In genomic region chr5:74290634-74291033, GRCh38 we compare ENCODE assay signal across 23 cellular contexts.
DNase-seq lines count a peak whose midpoint lies in the region; ATAC-seq and TF ChIP-seq lines count a peak whose summit lies in the region.
"Had no signal": no experiment of that assay in that cellular context is flagged by ENCODE, and none has a peak within 500 bp of the region (broad histone marks: within the 10 kb centered on the region; RNA-seq: fewer than 3 reads in every experiment).

No MANE protein-coding gene starts in this region.

- H3K27ac ChIP-seq in left ventricle myocardium inferior (replicated peaks), result no peak overlapping the region
- H3K27ac ChIP-seq in mesendoderm (ENCODE audit: low read depth, low read length), result no peak overlapping the region
- H3K27ac ChIP-seq: A549, upper lobe of right lung had no signal

- no peak overlapping the region for H2BK15ac ChIP-seq in mesendoderm (replicated peaks; ENCODE audit: low read depth)

- H3K23ac ChIP-seq in mesendoderm (ENCODE audit: low read length), result no peak overlapping the region

- no peak overlapping the region for H2BK5ac ChIP-seq in mesendoderm (ENCODE audit: low read length)

- H3K4me2 ChIP-seq in mesendoderm (ENCODE audit: low read length), result no peak overlapping the region
- H3K4me2 ChIP-seq: A549 had no signal

- no peak overlapping the region for H2AK5ac ChIP-seq in mesendoderm (ENCODE audit: low read length)

- WGBS in mesendoderm (ENCODE audit: extremely low coverage, insufficient coverage, low lambda C conversion rate), result no CpG with 5 or more reads among the region's 1 CpG

- no peak overlapping the region for H4K8ac ChIP-seq in mesendoderm (ENCODE audit: low read depth, low read length)

- intact Hi-C loops in left ventricle myocardium inferior (cut with micrococcal nuclease) (no loop called here), Right ventricle myocardium superior (cut with DNase I) (no loop called here)

- no peak overlapping the region for H2BK120ac ChIP-seq in mesendoderm (ENCODE audit: low read depth, low read length)

- H3K18ac ChIP-seq in mesendoderm (ENCODE audit: low read length), result no peak overlapping the region

- peak; percentile 13 for TF ChIP-seq CTCF in left ventricle myocardium inferior (IDR thresholded peaks at IDR 0.05; ENCODE audit: borderline replicate concordance)
- TF ChIP-seq CTCF in chondrocyte (IDR thresholded peaks at IDR 0.05), result no peak
- no peak for TF ChIP-seq CTCF in GM13977 (IDR thresholded peaks at IDR 0.05; ENCODE audit: extremely low read depth, insufficient read depth, missing control alignments)

- no peak overlapping the region for H3K56ac ChIP-seq in mesendoderm (ENCODE audit: low read length)

- H3K27me3 ChIP-seq in left ventricle myocardium inferior (ENCODE audit: low read depth) (no peaks in the 10 kb centered on the region), mesendoderm (ENCODE audit: insufficient read depth, low read length, poor library complexity) (no peaks in the 10 kb centered on the region)
- H3K27me3 ChIP-seq: upper lobe of right lung had no signal

- H3K27me3 Mint-ChIP-seq in chondrocyte (ENCODE audit: low read depth), result no peaks in the 10 kb centered on the region

- peak overlapping the region; percentile 60 for H3K27ac Mint-ChIP-seq in chondrocyte (ENCODE audit: unreplicated experiment)
- H3K27ac Mint-ChIP-seq: stimulated activated effector memory CD8-positive, alpha-beta T cell treated with anti-CD3 and anti-CD28 coated beads, Interleukin-12 subunit alpha, Interleukin-12 subunit beta, amount 100 ng/mL, for 72 hours had no signal

- in situ Hi-C loops in GM13977 (cut with MboI; ENCODE audit: low pct_unique_long_range_greater_than_20kb, low sequenced_read_pairs, unreplicated experiment), result no loop called here

- peaks cover 53% of the 10 kb centered on the region for H3K4me1 Mint-ChIP-seq in chondrocyte (ENCODE audit: low read depth)
- H3K4me1 Mint-ChIP-seq: CD8-positive, alpha-beta memory T cell; stimulated activated effector memory CD8-positive, alpha-beta T cell treated with anti-CD3 and anti-CD28 coated beads, Interleukin-12 subunit alpha, Interleukin-12 subunit beta, amount 100 ng/mL, for 72 hours had no signal

- no peak overlapping the region for H3K4me3 Mint-ChIP-seq in chondrocyte (ENCODE audit: unreplicated experiment)
- H3K4me3 Mint-ChIP-seq: brain; CD8-positive, alpha-beta memory T cell; stimulated activated effector memory CD8-positive, alpha-beta T cell treated with anti-CD3 and anti-CD28 coated beads, Interleukin-12 subunit alpha, Interleukin-12 subunit beta, amount 100 ng/mL, for 72 hours had no signal

- H3K4ac ChIP-seq in mesendoderm (ENCODE audit: low read depth, low read length), result peak overlapping the region; percentile 37

- H3K9ac ChIP-seq in mesendoderm (ENCODE audit: low read length), result no peak overlapping the region

- DNase-seq in left ventricle myocardium inferior, result no peak
- no peak for DNase-seq in Right ventricle myocardium superior
- DNase-seq in chondrocyte (ENCODE audit: low spot score), result no peak
- DNase-seq in mesendoderm, result peak; percentile 20
- no peak for DNase-seq in SKM-1 treated with dmso at 0.1 percent for 144 hours (lab: John Stamatoyannopoulos, UW; ENCODE audit: unreplicated experiment)
- no peak for DNase-seq in hippocampal formation (lab: John Stamatoyannopoulos, UW)
- DNase-seq in GM13977 (ENCODE audit: low spot score), result no peak
- DNase-seq: activated CD4-positive, alpha-beta T cell treated with anti-CD3 and anti-CD28 coated beads, Interleukin-2, amount 50 U/mL, for 48 hours; activated effector memory CD4-positive, alpha-beta T cell treated with anti-CD3 and anti-CD28 coated beads, Interleukin-2, amount 50 U/mL, for 16 hours; CD8-positive, alpha-beta memory T cell; Kasumi-1; NCI-H187; NCI-H226; OCI-M1; SHP77 treated with DMSO at 0.1 percent for 48 hours; stimulated activated CD4-positive, alpha-beta T cell treated with anti-CD3 and anti-CD28 coated beads, Interleukin-2, amount 100 ng/mL, for 48 hours; substantia nigra; upper lobe of right lung had no signal

- H3K9me3 ChIP-seq in left ventricle myocardium inferior (replicated peaks), result no peaks in the 10 kb centered on the region
- H3K9me3 ChIP-seq: A549, upper lobe of right lung had no signal

- no peak overlapping the region for H3K4me3 ChIP-seq in left ventricle myocardium inferior
- no peak overlapping the region for H3K4me3 ChIP-seq in mesendoderm (ENCODE audit: low read length)
- H3K4me3 ChIP-seq: A549, GM12878, upper lobe of right lung had no signal

- H3K9me3 Mint-ChIP-seq in chondrocyte (ENCODE audit: low read depth), result no peaks in the 10 kb centered on the region
- H3K9me3 Mint-ChIP-seq: brain; stimulated activated effector memory CD8-positive, alpha-beta T cell treated with anti-CD3 and anti-CD28 coated beads, Interleukin-12 subunit alpha, Interleukin-12 subunit beta, amount 100 ng/mL, for 72 hours had no signal

- no peaks in the 10 kb centered on the region for H3K36me3 Mint-ChIP-seq in chondrocyte (ENCODE audit: low read depth)
- H3K36me3 Mint-ChIP-seq: brain; CD8-positive, alpha-beta memory T cell; stimulated activated effector memory CD8-positive, alpha-beta T cell treated with anti-CD3 and anti-CD28 coated beads, Interleukin-12 subunit alpha, Interleukin-12 subunit beta, amount 100 ng/mL, for 72 hours had no signal

- H3K79me1 ChIP-seq in mesendoderm (ENCODE audit: low read length), result no peaks in the 10 kb centered on the region

- no peaks in the 10 kb centered on the region for H3K79me2 ChIP-seq in mesendoderm (ENCODE audit: control insufficient read depth, insufficient read depth, low read length)

- no peak overlapping the region for H4K5ac ChIP-seq in mesendoderm (ENCODE audit: low read length)

- peaks cover 22% of the 10 kb centered on the region for H3K4me1 ChIP-seq in left ventricle myocardium inferior
- H3K4me1 ChIP-seq in mesendoderm (ENCODE audit: control insufficient read depth, low read depth, low read length), result no peaks in the 10 kb centered on the region
- H3K4me1 ChIP-seq: A549 had no signal

- ATAC-seq in Right ventricle myocardium superior (ENCODE audit: poor library complexity) (no peak), GM21360 (IDR thresholded peaks at IDR 0.05; ENCODE audit: unreplicated experiment) (no peak)
- ATAC-seq: A549; GM12878; stimulated activated effector memory CD8-positive, alpha-beta T cell treated with anti-CD3 and anti-CD28 coated beads, Interleukin-12 subunit alpha, Interleukin-12 subunit beta, amount 100 ng/mL, for 72 hours; upper lobe of right lung had no signal

- no peaks in the 10 kb centered on the region for H3K36me3 ChIP-seq in left ventricle myocardium inferior
- no peaks in the 10 kb centered on the region for H3K36me3 ChIP-seq in mesendoderm (ENCODE audit: control insufficient read depth, insufficient read depth, low read length)
- H3K36me3 ChIP-seq: upper lobe of right lung had no signal
